ENCODE assay signal across 24 cellular contexts in genomic region chr18:50687491-50687890, GRCh38.
A peak's percentile ranks its signal among the peaks of the same experiment; 100 is the strongest.
DNase-seq lines count a peak whose midpoint lies in the region; TF ChIP-seq lines count a peak whose summit lies in the region.
"Had no signal": no experiment of that assay in that cellular context is flagged by ENCODE, and none has a peak within 500 bp of the region (broad histone marks: within the 10 kb centered on the region; RNA-seq: fewer than 3 reads in every experiment).

No MANE protein-coding gene starts in this region.

- POLR2A ChIA-PET in GM10248 (lab: Yijun Ruan, JAX), result no interaction called here

- CTCF ChIA-PET in GM10248 (lab: Yijun Ruan, JAX), result interaction anchor here (1.4 kb wide), 1 partner anchor 38 kb away, joined by 3 read pairs; no protein-coding TSS in a partner anchor

- DNase-seq in COLO668 (lab: John Stamatoyannopoulos, UW; ENCODE audit: unreplicated experiment) (peak; percentile 21), NCI-H128 (lab: John Stamatoyannopoulos, UW; ENCODE audit: unreplicated experiment) (peak; percentile 51), NCI-H2107 treated with DMSO at 0.1 percent for 48 hours (lab: John Stamatoyannopoulos, UW; ENCODE audit: unreplicated experiment) (peak; percentile 68), mesenteric fat pad (ENCODE audit: low spot score) (peak; percentile 72), NAMALWA (ENCODE audit: low spot score) (no peak), GM10248 (ENCODE audit: extremely low spot score) (no peak), HCEC 1CT (no peak)
- DNase-seq in activated CD4-positive, alpha-beta T cell treated with anti-CD3 and anti-CD28 coated beads, Interleukin-2, amount 50 U/mL, for 1 hour, result no peak
- DNase-seq: activated CD4-positive, alpha-beta T cell treated with anti-CD3 and anti-CD28 coated beads, Interleukin-2, amount 50 U/mL, for 4 hours; activated naive CD4-positive, alpha-beta T cell; caudate nucleus; CD4-positive, alpha-beta memory T cell; effector memory CD8-positive, alpha-beta T cell; erythroblast; immature natural killer cell; Karpas-422; mesenchymal stem cell; NCI-H2081; NCI-H446; pancreas; PC-9; stimulated activated CD4-positive, alpha-beta T cell treated with anti-CD3 and anti-CD28 coated beads, Interleukin-2, amount 100 ng/mL, for 48 hours; stimulated activated naive CD8-positive, alpha-beta T cell treated with anti-CD3 and anti-CD28 coated beads, Interleukin-15, amount 100 ng/mL, for 72 hours; T-helper 2 cell had no signal

- TF ChIP-seq CTCF in GM10248 (IDR thresholded peaks at IDR 0.05; ENCODE audit: control extremely low read depth, extremely low read depth, low read depth, missing control alignments), result no peak

Comparison
In these comparisons a context has a peak if more than half of its experiments do, and no peak if none do; other contexts are left out.
1. DNase-seq: peak in COLO668 (single experiment), NCI-H128 (single experiment), NCI-H2107 treated with DMSO at 0.1 percent for 48 hours (single experiment) and mesenteric fat pad (single experiment); none in activated CD4-positive, alpha-beta T cell treated with anti-CD3 and anti-CD28 coated beads, Interleukin-2, amount 50 U/mL, for 1 hour (single experiment), NAMALWA (single experiment), GM10248 (single experiment) and HCEC 1CT (single experiment).